In genomic region chr15:101070502-101071273, GRCh38 we compare ENCODE assay signal across 7 cellular contexts.
DNase-seq lines count a peak whose midpoint lies in the region; ATAC-seq, FAIRE-seq and TF ChIP-seq lines count a peak whose summit lies in the region.

No MANE protein-coding gene starts in this region.

- intact Hi-C loops in lower leg skin (cut with DNase I; ENCODE audit: low total_unique reads) = no loop called here

- H3K27me3 ChIP-seq in skeletal muscle tissue (ENCODE audit: control insufficient read depth in 3 of 3, insufficient read depth in 3 of 3, low read length in 3 of 3) = no peaks in the 10 kb centered on the region

- WGBS in lower leg skin, 2 donors = 62 to 65% methylated on average over 6 of the region's 6 CpGs

- peak overlapping the region; percentile 64; the same call in 1 of the 2 replicates for H3K27ac ChIP-seq in SK-N-MC
- H3K27ac ChIP-seq in skeletal muscle tissue (ENCODE audit: low read depth, low read length) = peak overlapping the region; percentile 68

- DNase-seq in HTR-8/SVneo (ENCODE audit: insufficient read length, low spot score) (peak; percentile 57), SK-N-MC (ENCODE audit: low read depth, low spot score) (no peak), fibroblast of the aortic adventitia (ENCODE audit: low read depth) (peak; percentile 87), lower leg skin (ENCODE audit: low spot score in 2 of 2) (no peak)
- no peak for DNase-seq in NK-92 treated with Interleukin-12 subunit alpha and Interleukin-12 subunit beta, amount 100 ng/mL, for 24 hours (lab: John Stamatoyannopoulos, UW)

- H3K9me3 ChIP-seq in SK-N-MC (ENCODE audit: low read depth, low read length) (no peaks in the 10 kb centered on the region), skeletal muscle tissue (ENCODE audit: control insufficient read depth in 3 of 3, low read length in 3 of 3) (no peaks in the 10 kb centered on the region)

- no peak for FAIRE-seq in HTR-8/SVneo (lab: Jason Lieb, UNC)

- TF ChIP-seq CTCF in fibroblast of the aortic adventitia (IDR thresholded peaks at IDR 0.05; ENCODE audit: insufficient read depth, low read length) = no peak
- no peak for TF ChIP-seq CTCF in lower leg skin (IDR thresholded peaks at IDR 0.05)

- H3K4me1 ChIP-seq in skeletal muscle tissue (ENCODE audit: control insufficient read depth in 3 of 3, insufficient read depth in 3 of 3, low read length in 3 of 3) = peaks cover 3 to 12% (median 7%) of the 10 kb centered on the region in 3 donors

- no peak for TF ChIP-seq POLR2A in lower leg skin (IDR thresholded peaks at IDR 0.05)

- H3K4me3 ChIP-seq in SK-N-MC (no peak overlapping the region), fibroblast of the aortic adventitia (ENCODE audit: low read depth, low read length) (no peak overlapping the region), skeletal muscle tissue (ENCODE audit: low read length in 3 of 3) (no peak overlapping the region), lower leg skin (ENCODE audit: low read depth, poor library complexity, severe bottlenecking) (no peak overlapping the region)

- no peaks in the 10 kb centered on the region for H3K36me3 ChIP-seq in SK-N-MC (ENCODE audit: insufficient read depth, low read length)
- H3K36me3 ChIP-seq in skeletal muscle tissue (ENCODE audit: control insufficient read depth in 3 of 3, insufficient read depth in 3 of 3, low read length in 3 of 3) = peaks cover 0 to 6% (median 0%) of the 10 kb centered on the region in 3 donors

- H3K9ac ChIP-seq in SK-N-MC (ENCODE audit: insufficient read length) (no peak overlapping the region), skeletal muscle tissue (ENCODE audit: low read depth in 1 of 3, low read length in 3 of 3) (no peak overlapping the region)

- ATAC-seq in HG02678 (IDR thresholded peaks at IDR 0.05; ENCODE audit: unreplicated experiment) = no peak

Comparison
In these comparisons a context has a peak if more than half of its experiments do, and no peak if none do; other contexts are left out.
1. DNase-seq: peak in HTR-8/SVneo (single experiment) and fibroblast of the aortic adventitia (single experiment); none in SK-N-MC (single experiment), NK-92 treated with Interleukin-12 subunit alpha and Interleukin-12 subunit beta, amount 100 ng/mL, for 24 hours (single experiment) and lower leg skin (0 of 2).